ENCODE assay signal across 1 cellular context in the genomic region with DNA sequence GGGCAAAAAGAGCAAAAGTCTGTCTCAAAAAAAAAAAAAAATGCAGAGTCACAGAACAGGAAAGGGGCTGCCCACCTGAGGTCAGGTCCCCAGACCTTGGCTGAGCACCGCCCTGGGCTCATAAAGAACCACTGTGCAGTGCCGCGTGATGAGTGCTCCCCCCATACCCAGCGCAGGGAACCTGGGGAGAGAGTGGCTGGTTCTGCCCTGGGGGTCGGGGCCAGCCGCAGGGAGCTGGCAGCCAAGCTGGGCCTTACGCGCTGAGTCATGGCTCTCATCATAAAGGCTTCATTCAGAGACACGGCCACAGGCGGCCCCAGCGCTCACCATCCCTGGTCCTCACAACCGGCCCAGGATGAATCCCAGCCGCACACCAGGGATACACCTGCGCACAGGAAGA.
TF ChIP-seq lines count a peak whose summit lies in the region.

No MANE protein-coding gene starts in this region.

TF ChIP-seq in HepG2, 621 proteins besides CTCF, POLR2A, EP300 and RAD21 (continued from another document and continues in another):
- TF ChIP-seq ZNF574 (CRISPR knock-in tag; IDR thresholded peaks at IDR 0.05) (no peak), RFX3 (CRISPR knock-in tag; IDR thresholded peaks at IDR 0.05) (no peak), FOXM1 (CRISPR knock-in tag; IDR thresholded peaks at IDR 0.05) (no peak), ZNF569 (CRISPR knock-in tag; IDR thresholded peaks at IDR 0.05; ENCODE audit: borderline replicate concordance) (no peak), GTF3A (CRISPR knock-in tag; conservative IDR thresholded peaks at IDR 0.05) (no peak), PAX8 (CRISPR knock-in tag; IDR thresholded peaks at IDR 0.05; ENCODE audit: borderline replicate concordance) (no peak), ZMYM2 (CRISPR knock-in tag; IDR thresholded peaks at IDR 0.05) (no peak), CCAR2 (optimal IDR thresholded peaks at IDR 0.05; ENCODE audit: low read depth, low read length) (no peak), NFATC3 (CRISPR knock-in tag; IDR thresholded peaks at IDR 0.05) (no peak), ZFX (CRISPR knock-in tag; IDR thresholded peaks at IDR 0.05; ENCODE audit: low read depth) (peak; percentile 51), ZNF446 (CRISPR knock-in tag; IDR thresholded peaks at IDR 0.05) (no peak), SIX4 (CRISPR knock-in tag; IDR thresholded peaks at IDR 0.05) (no peak), ZNF674 (CRISPR knock-in tag; IDR thresholded peaks at IDR 0.05; ENCODE audit: low read depth) (no peak), ZBTB7B (CRISPR knock-in tag; IDR thresholded peaks at IDR 0.05) (peak; percentile 51; the same call in 1 of the 2 replicates), CHD4 (IDR thresholded peaks at IDR 0.05; ENCODE audit: borderline replicate concordance, low read length) (no peak), ZNF737 (CRISPR knock-in tag; IDR thresholded peaks at IDR 0.05; ENCODE audit: borderline replicate concordance) (no peak), ZNF292 (CRISPR knock-in tag; IDR thresholded peaks at IDR 0.05; ENCODE audit: borderline replicate concordance, low read depth) (peak; percentile 73), SMAD3 (CRISPR knock-in tag; IDR thresholded peaks at IDR 0.05) (no peak), RBFOX2 (IDR thresholded peaks at IDR 0.05; ENCODE audit: low read depth, low read length) (peak; percentile 25; the same call in 1 of the 2 replicates), HNF1A (IDR thresholded peaks at IDR 0.05; ENCODE audit: low read depth) (no peak), HNF1A (CRISPR knock-in tag; IDR thresholded peaks at IDR 0.05; ENCODE audit: borderline replicate concordance) (0 out of 2 replicates have a peak, but pooled peaks have one; percentile 23), SNAI1 (CRISPR knock-in tag; IDR thresholded peaks at IDR 0.05; ENCODE audit: borderline replicate concordance) (no peak), PHF21A (CRISPR knock-in tag; IDR thresholded peaks at IDR 0.05) (peak; percentile 54), ZNF713 (CRISPR knock-in tag; IDR thresholded peaks at IDR 0.05) (no peak), NONO (IDR thresholded peaks at IDR 0.05) (no peak), NONO (CRISPR knock-in tag; conservative IDR thresholded peaks at IDR 0.05) (no peak), TARDBP (CRISPR knock-in tag; IDR thresholded peaks at IDR 0.05) (no peak), TAF1 (CRISPR knock-in tag; IDR thresholded peaks at IDR 0.05) (no peak), RBM39 (IDR thresholded peaks at IDR 0.05; ENCODE audit: low read depth, low read length, poor library complexity, severe bottlenecking) (no peak), ZBTB33 (CRISPR knock-in tag; IDR thresholded peaks at IDR 0.05) (peak; percentile 74), ZFP82 (CRISPR knock-in tag; IDR thresholded peaks at IDR 0.05; ENCODE audit: borderline replicate concordance) (0 out of 2 replicates have a peak, but pooled peaks have one; percentile 41), SOX5 (CRISPR knock-in tag; IDR thresholded peaks at IDR 0.05; ENCODE audit: borderline replicate concordance) (no peak; the same call in 1 of the 2 replicates), POGZ (CRISPR knock-in tag; IDR thresholded peaks at IDR 0.05) (peak; percentile 36; the same call in 1 of the 2 replicates), ZNF547 (CRISPR knock-in tag; IDR thresholded peaks at IDR 0.05) (no peak), NCOA5 (CRISPR knock-in tag; IDR thresholded peaks at IDR 0.05) (no peak), ZNF562 (CRISPR knock-in tag; IDR thresholded peaks at IDR 0.05; ENCODE audit: borderline replicate concordance) (no peak)
- TF ChIP-seq, protein P1, sequence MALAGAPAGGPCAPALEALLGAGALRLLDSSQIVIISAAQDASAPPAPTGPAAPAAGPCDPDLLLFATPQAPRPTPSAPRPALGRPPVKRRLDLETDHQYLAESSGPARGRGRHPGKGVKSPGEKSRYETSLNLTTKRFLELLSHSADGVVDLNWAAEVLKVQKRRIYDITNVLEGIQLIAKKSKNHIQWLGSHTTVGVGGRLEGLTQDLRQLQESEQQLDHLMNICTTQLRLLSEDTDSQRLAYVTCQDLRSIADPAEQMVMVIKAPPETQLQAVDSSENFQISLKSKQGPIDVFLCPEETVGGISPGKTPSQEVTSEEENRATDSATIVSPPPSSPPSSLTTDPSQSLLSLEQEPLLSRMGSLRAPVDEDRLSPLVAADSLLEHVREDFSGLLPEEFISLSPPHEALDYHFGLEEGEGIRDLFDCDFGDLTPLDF (CRISPR knock-in tag; IDR thresholded peaks at IDR 0.05), result no peak
- TF ChIP-seq, protein P2, sequence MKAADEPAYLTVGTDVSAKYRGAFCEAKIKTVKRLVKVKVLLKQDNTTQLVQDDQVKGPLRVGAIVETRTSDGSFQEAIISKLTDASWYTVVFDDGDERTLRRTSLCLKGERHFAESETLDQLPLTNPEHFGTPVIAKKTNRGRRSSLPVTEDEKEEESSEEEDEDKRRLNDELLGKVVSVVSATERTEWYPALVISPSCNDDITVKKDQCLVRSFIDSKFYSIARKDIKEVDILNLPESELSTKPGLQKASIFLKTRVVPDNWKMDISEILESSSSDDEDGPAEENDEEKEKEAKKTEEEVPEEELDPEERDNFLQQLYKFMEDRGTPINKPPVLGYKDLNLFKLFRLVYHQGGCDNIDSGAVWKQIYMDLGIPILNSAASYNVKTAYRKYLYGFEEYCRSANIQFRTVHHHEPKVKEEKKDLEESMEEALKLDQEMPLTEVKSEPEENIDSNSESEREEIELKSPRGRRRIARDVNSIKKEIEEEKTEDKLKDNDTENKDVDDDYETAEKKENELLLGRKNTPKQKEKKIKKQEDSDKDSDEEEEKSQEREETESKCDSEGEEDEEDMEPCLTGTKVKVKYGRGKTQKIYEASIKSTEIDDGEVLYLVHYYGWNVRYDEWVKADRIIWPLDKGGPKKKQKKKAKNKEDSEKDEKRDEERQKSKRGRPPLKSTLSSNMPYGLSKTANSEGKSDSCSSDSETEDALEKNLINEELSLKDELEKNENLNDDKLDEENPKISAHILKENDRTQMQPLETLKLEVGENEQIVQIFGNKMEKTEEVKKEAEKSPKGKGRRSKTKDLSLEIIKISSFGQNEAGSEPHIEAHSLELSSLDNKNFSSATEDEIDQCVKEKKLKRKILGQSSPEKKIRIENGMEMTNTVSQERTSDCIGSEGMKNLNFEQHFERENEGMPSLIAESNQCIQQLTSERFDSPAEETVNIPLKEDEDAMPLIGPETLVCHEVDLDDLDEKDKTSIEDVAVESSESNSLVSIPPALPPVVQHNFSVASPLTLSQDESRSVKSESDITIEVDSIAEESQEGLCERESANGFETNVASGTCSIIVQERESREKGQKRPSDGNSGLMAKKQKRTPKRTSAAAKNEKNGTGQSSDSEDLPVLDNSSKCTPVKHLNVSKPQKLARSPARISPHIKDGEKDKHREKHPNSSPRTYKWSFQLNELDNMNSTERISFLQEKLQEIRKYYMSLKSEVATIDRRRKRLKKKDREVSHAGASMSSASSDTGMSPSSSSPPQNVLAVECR (CRISPR knock-in tag; IDR thresholded peaks at IDR 0.05; ENCODE audit: borderline replicate concordance), result no peak
- TF ChIP-seq, protein P3, sequence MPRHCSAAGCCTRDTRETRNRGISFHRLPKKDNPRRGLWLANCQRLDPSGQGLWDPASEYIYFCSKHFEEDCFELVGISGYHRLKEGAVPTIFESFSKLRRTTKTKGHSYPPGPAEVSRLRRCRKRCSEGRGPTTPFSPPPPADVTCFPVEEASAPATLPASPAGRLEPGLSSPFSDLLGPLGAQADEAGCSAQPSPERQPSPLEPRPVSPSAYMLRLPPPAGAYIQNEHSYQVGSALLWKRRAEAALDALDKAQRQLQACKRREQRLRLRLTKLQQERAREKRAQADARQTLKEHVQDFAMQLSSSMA (CRISPR knock-in tag; IDR thresholded peaks at IDR 0.05), result no peak
- TF ChIP-seq, protein P4, sequence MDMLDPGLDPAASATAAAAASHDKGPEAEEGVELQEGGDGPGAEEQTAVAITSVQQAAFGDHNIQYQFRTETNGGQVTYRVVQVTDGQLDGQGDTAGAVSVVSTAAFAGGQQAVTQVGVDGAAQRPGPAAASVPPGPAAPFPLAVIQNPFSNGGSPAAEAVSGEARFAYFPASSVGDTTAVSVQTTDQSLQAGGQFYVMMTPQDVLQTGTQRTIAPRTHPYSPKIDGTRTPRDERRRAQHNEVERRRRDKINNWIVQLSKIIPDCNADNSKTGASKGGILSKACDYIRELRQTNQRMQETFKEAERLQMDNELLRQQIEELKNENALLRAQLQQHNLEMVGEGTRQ (IDR thresholded peaks at IDR 0.05; ENCODE audit: low read depth, low read length), result no peak
- TF ChIP-seq, protein P4 (CRISPR knock-in tag; IDR thresholded peaks at IDR 0.05; ENCODE audit: borderline replicate concordance), result no peak
- TF ChIP-seq, protein P5, sequence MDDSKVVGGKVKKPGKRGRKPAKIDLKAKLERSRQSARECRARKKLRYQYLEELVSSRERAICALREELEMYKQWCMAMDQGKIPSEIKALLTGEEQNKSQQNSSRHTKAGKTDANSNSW (CRISPR knock-in tag; IDR thresholded peaks at IDR 0.05; ENCODE audit: borderline replicate concordance), result no peak
- TF ChIP-seq, protein P6, sequence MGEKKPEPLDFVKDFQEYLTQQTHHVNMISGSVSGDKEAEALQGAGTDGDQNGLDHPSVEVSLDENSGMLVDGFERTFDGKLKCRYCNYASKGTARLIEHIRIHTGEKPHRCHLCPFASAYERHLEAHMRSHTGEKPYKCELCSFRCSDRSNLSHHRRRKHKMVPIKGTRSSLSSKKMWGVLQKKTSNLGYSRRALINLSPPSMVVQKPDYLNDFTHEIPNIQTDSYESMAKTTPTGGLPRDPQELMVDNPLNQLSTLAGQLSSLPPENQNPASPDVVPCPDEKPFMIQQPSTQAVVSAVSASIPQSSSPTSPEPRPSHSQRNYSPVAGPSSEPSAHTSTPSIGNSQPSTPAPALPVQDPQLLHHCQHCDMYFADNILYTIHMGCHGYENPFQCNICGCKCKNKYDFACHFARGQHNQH (CRISPR knock-in tag; IDR thresholded peaks at IDR 0.05), result no peak
